Comparison of ENCODE assay signal across 14 cellular contexts in the genomic region with DNA sequence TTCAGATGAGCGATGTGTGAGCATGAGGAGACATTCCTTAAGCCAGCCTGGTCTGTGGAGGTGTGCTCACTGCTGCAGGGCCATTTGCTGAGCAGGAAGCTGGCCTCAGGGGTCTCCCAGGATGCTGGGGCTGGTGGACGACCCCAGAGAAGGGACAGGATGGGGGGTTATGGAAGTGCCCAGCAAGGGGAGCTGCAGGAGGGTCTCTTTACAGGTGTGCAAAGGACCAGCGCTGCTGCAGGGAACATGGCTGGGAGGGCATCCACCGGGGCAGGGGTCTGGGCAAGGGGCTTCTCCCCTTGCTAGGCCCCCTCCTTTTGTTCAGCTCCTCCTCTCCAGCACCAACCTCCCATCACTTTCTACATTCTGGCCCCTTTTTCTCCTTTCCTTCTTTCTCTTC.
DNase-seq lines count a peak whose midpoint lies in the region; ATAC-seq and TF ChIP-seq lines count a peak whose summit lies in the region.
"Had no signal": no experiment of that assay in that cellular context is flagged by ENCODE, and none has a peak within 500 bp of the region (broad histone marks: within the 10 kb centered on the region; RNA-seq: fewer than 3 reads in every experiment).

No MANE protein-coding gene starts in this region.

- no peaks in the 10 kb centered on the region for H3K9me3 Mint-ChIP-seq in natural killer cell treated with Interleukin-12 subunit alpha and Interleukin-12 subunit beta and Interleukin-15 and Interleukin-18, amount 100 ng/mL, for 72 hours
- H3K9me3 Mint-ChIP-seq in natural killer cell, result no peaks in the 10 kb centered on the region
- H3K9me3 Mint-ChIP-seq: CD4-positive, alpha-beta T cell had no signal

- no peak overlapping the region for H3K27ac Mint-ChIP-seq in natural killer cell treated with Interleukin-12 subunit alpha and Interleukin-12 subunit beta and Interleukin-15 and Interleukin-18, amount 100 ng/mL, for 72 hours
- H3K27ac Mint-ChIP-seq in natural killer cell, result no peak overlapping the region
- H3K27ac Mint-ChIP-seq: B cell; CD4-positive, alpha-beta T cell; CD8-positive, alpha-beta T cell had no signal

- TF ChIP-seq CTCF in natural killer cell (IDR thresholded peaks at IDR 0.05), result no peak

- intact Hi-C loops in natural killer cell (cut with micrococcal nuclease) (no loop called here), sciatic nerve (cut with DNase I) (no loop called here)

- H3K27me3 Mint-ChIP-seq in natural killer cell treated with Interleukin-12 subunit alpha and Interleukin-12 subunit beta and Interleukin-15 and Interleukin-18, amount 100 ng/mL, for 72 hours, result peaks cover 2 to 7% of the 10 kb centered on the region in 2 donors
- peaks cover 0 to 2% of the 10 kb centered on the region in 2 donors for H3K27me3 Mint-ChIP-seq in natural killer cell (ENCODE audit: low read depth in 2 of 2)

- H3K4me3 Mint-ChIP-seq in natural killer cell treated with Interleukin-12 subunit alpha and Interleukin-12 subunit beta and Interleukin-15 and Interleukin-18, amount 100 ng/mL, for 72 hours, result no peak overlapping the region
- no peak overlapping the region for H3K4me3 Mint-ChIP-seq in natural killer cell
- H3K4me3 Mint-ChIP-seq: B cell; CD4-positive, alpha-beta T cell; CD8-positive, alpha-beta T cell had no signal

- H3K4me1 Mint-ChIP-seq in natural killer cell treated with Interleukin-12 subunit alpha and Interleukin-12 subunit beta and Interleukin-15 and Interleukin-18, amount 100 ng/mL, for 72 hours (ENCODE audit: low read depth in 2 of 2), result peaks cover 0 to 11% of the 10 kb centered on the region in 2 donors
- H3K4me1 Mint-ChIP-seq in natural killer cell, result peaks cover 18% of the 10 kb centered on the region in 2 donors
- H3K4me1 Mint-ChIP-seq: B cell had no signal

- no peak for DNase-seq in natural killer cell treated with Interleukin-12 subunit alpha and Interleukin-12 subunit beta and Interleukin-15 and Interleukin-18, amount 100 ng/mL, for 72 hours (ENCODE audit: low spot score)
- DNase-seq in natural killer cell, result no peak
- DNase-seq in sciatic nerve (ENCODE audit: low spot score), result peak; percentile 44
- no peak for DNase-seq in NCI-H1417 (lab: John Stamatoyannopoulos, UW)
- DNase-seq: AML-193; Caco-2; Calu3; CD4-positive, alpha-beta T cell; CD8-positive, alpha-beta T cell; DMS79 treated with DMSO at 0.1 percent for 48 hours; GF-D8 had no signal

- ATAC-seq in natural killer cell treated with Interleukin-12 subunit alpha and Interleukin-12 subunit beta and Interleukin-15 and Interleukin-18, amount 100 ng/mL, for 72 hours, result peak; percentile 33 to 53
- ATAC-seq in natural killer cell, result no peak
- ATAC-seq in sciatic nerve, result no peak
- ATAC-seq in HG03520 (IDR thresholded peaks at IDR 0.05; ENCODE audit: unreplicated experiment), result no peak
- ATAC-seq: A549; CD8-positive, alpha-beta T cell had no signal

- no peaks in the 10 kb centered on the region for H3K36me3 Mint-ChIP-seq in natural killer cell treated with Interleukin-12 subunit alpha and Interleukin-12 subunit beta and Interleukin-15 and Interleukin-18, amount 100 ng/mL, for 72 hours
- no peaks in the 10 kb centered on the region for H3K36me3 Mint-ChIP-seq in natural killer cell
- H3K36me3 Mint-ChIP-seq: CD8-positive, alpha-beta T cell had no signal

Comparison
In these comparisons a context has a peak if more than half of its experiments do, and no peak if none do; other contexts are left out.
1. ATAC-seq: peak in natural killer cell treated with Interleukin-12 subunit alpha and Interleukin-12 subunit beta and Interleukin-15 and Interleukin-18, amount 100 ng/mL, for 72 hours (2 of 2); none in natural killer cell (0 of 3), sciatic nerve (single experiment) and HG03520 (single experiment).